Comparison of ENCODE assay signal across 8 cellular contexts in genomic region chr3:165624761-165625160, GRCh38.
DNase-seq lines count a peak whose midpoint lies in the region; ATAC-seq and TF ChIP-seq lines count a peak whose summit lies in the region.
"Had no signal": no experiment of that assay in that cellular context is flagged by ENCODE, and none has a peak within 500 bp of the region (broad histone marks: within the 10 kb centered on the region; RNA-seq: fewer than 3 reads in every experiment).

No MANE protein-coding gene starts in this region.

- ATAC-seq in HG02973 (IDR thresholded peaks at IDR 0.05; ENCODE audit: unreplicated experiment) (no peak), GM18909 (IDR thresholded peaks at IDR 0.05; ENCODE audit: poor library complexity, unreplicated experiment) (no peak)

- H3K4me3 Mint-ChIP-seq in chondrocyte (ENCODE audit: unreplicated experiment): no peak overlapping the region
- no peak overlapping the region for H3K4me3 Mint-ChIP-seq in osteocyte (ENCODE audit: unreplicated experiment)

- TF ChIP-seq CTCF in GM12874 (IDR thresholded peaks at IDR 0.05; ENCODE audit: insufficient read depth, low read depth, low read length) (peak; percentile 43; the same call in 1 of the 2 replicates), chondrocyte (IDR thresholded peaks at IDR 0.05) (peak; percentile 67), osteocyte (IDR thresholded peaks at IDR 0.05) (peak; percentile 46)

- H3K27me3 Mint-ChIP-seq in chondrocyte (ENCODE audit: low read depth) (peaks cover 4% of the 10 kb centered on the region), osteocyte (ENCODE audit: unreplicated experiment) (no peaks in the 10 kb centered on the region)

- H3K27ac Mint-ChIP-seq in chondrocyte (ENCODE audit: unreplicated experiment): no peak overlapping the region
- H3K27ac Mint-ChIP-seq in osteocyte (ENCODE audit: unreplicated experiment): no peak overlapping the region

- H3K4me1 Mint-ChIP-seq in chondrocyte (ENCODE audit: low read depth): no peaks in the 10 kb centered on the region
- peaks cover 2% of the 10 kb centered on the region for H3K4me1 Mint-ChIP-seq in osteocyte (ENCODE audit: unreplicated experiment)

- no peaks in the 10 kb centered on the region for H3K36me3 Mint-ChIP-seq in chondrocyte (ENCODE audit: low read depth)
- no peaks in the 10 kb centered on the region for H3K36me3 Mint-ChIP-seq in osteocyte (ENCODE audit: unreplicated experiment)

- DNase-seq in NCI-H748 (lab: John Stamatoyannopoulos, UW; ENCODE audit: unreplicated experiment): peak; percentile 8
- DNase-seq in chondrocyte (ENCODE audit: low spot score): no peak
- no peak for DNase-seq in osteocyte (ENCODE audit: extremely low spot score, unreplicated experiment)
- no peak for DNase-seq in T-helper 1 cell
- DNase-seq: activated CD8-positive, alpha-beta memory T cell treated with anti-CD3 and anti-CD28 coated beads, Interleukin-2, amount 50 U/mL, for 4 hours had no signal

- H3K9me3 Mint-ChIP-seq in chondrocyte (ENCODE audit: low read depth): peaks cover 5% of the 10 kb centered on the region
- peaks cover 4% of the 10 kb centered on the region for H3K9me3 Mint-ChIP-seq in osteocyte (ENCODE audit: unreplicated experiment)
